16 cellular contexts compared by ENCODE assay signal in genomic region chr17:58413684-58414083, GRCh38. TPM values are rescaled to one million over a fixed set of nuclear protein-coding genes. Genes with fewer than 3 reads are reported as not detected.
DNase-seq lines count a peak whose midpoint lies in the region; ATAC-seq and TF ChIP-seq lines count a peak whose summit lies in the region.
"Had no signal": no experiment of that assay in that cellular context is flagged by ENCODE, and none has a peak within 500 bp of the region (broad histone marks: within the 10 kb centered on the region; RNA-seq: fewer than 3 reads in every experiment).

No MANE protein-coding gene starts in this region.

- H3K4me1 ChIP-seq in psoas muscle = no peaks in the 10 kb centered on the region

- peak overlapping the region; percentile 70 for H3K27ac Mint-ChIP-seq in activated CD4-positive, alpha-beta T cell treated with anti-CD3 and anti-CD28 coated beads for 36 hours
- H3K27ac Mint-ChIP-seq in progenitor cell of endocrine pancreas = no peak overlapping the region
- H3K27ac Mint-ChIP-seq: activated naive CD8-positive, alpha-beta T cell treated with anti-CD3 and anti-CD28 coated beads, Interleukin-2, amount 10 ng/mL, durations not matched to agents 7 days and 5 days; CD8-positive, alpha-beta T cell had no signal

- no peak for DNase-seq in activated CD4-positive, alpha-beta T cell treated with anti-CD3 and anti-CD28 coated beads for 36 hours
- DNase-seq in activated CD4-positive, alpha-beta T cell treated with anti-CD3 and anti-CD28 coated beads for 1 hour = no peak
- DNase-seq in NCI-H774 (lab: John Stamatoyannopoulos, UW) (peak; percentile 23), cerebellar cortex (ENCODE audit: low spot score) (peak; percentile 41), progenitor cell of endocrine pancreas (ENCODE audit: low spot score, unreplicated experiment) (no peak), NCI-H146 (lab: John Stamatoyannopoulos, UW) (no peak), cerebellum (ENCODE audit: low spot score) (no peak), psoas muscle (no peak)
- DNase-seq: activated CD8-positive, alpha-beta memory T cell treated with anti-CD3 and anti-CD28 coated beads, Interleukin-2, amount 50 U/mL, for 4 hours; activated naive CD8-positive, alpha-beta T cell treated with anti-CD3 and anti-CD28 coated beads, Interleukin-2, amount 10 ng/mL, durations not matched to agents 7 days and 5 days; CD8-positive, alpha-beta T cell; erythroblast; head of caudate nucleus; NCI-H1436 treated with DMSO at 0.1 percent for 48 hours; NCI-H446 had no signal

- no peak overlapping the region for H3K4me3 ChIP-seq in psoas muscle

- intact Hi-C loops in activated CD4-positive, alpha-beta T cell treated with anti-CD3 and anti-CD28 coated beads for 36 hours (cut with DNase I, micrococcal nuclease) = loop anchor here in 1 of 2 experiments (1.0 kb wide), 2 partner anchors 60 to 96 kb away; no protein-coding TSS in a partner anchor
- intact Hi-C loops in psoas muscle (cut with DNase I) = loop anchor here in 1 of 2 donors (10.0 kb wide), 1 partner anchor 109 kb away; no protein-coding TSS in a partner anchor

- H3K27me3 ChIP-seq in psoas muscle (ENCODE audit: insufficient read depth in 3 of 3, low read length in 2 of 3) = no peaks in the 10 kb centered on the region

- no peak for ATAC-seq in activated CD4-positive, alpha-beta T cell treated with anti-CD3 and anti-CD28 coated beads for 36 hours
- no peak for ATAC-seq in psoas muscle
- ATAC-seq: CD8-positive, alpha-beta T cell had no signal

- H3K36me3 ChIP-seq in psoas muscle (ENCODE audit: insufficient read depth in 1 of 2, low read depth in 1 of 2) = no peaks in the 10 kb centered on the region

- CTCF ChIA-PET in activated CD4-positive, alpha-beta T cell treated with anti-CD3 and anti-CD28 coated beads for 36 hours (lab: Charles Lee) = interaction anchor here (0.6 to 5.1 kb wide), 11 partner anchors 12 to 107 kb away, joined by 3 to 94 read pairs (median 4); partner anchors contain the start of gene SUPT4H1

- no peak overlapping the region for H3K27ac ChIP-seq in psoas muscle

- peaks cover 40% of the 10 kb centered on the region for H3K4me1 Mint-ChIP-seq in activated CD4-positive, alpha-beta T cell treated with anti-CD3 and anti-CD28 coated beads for 36 hours
- peaks cover 48% of the 10 kb centered on the region for H3K4me1 Mint-ChIP-seq in progenitor cell of endocrine pancreas (ENCODE audit: low read depth)

- WGBS in psoas muscle, 3 donors = 66 to 68% (median 67%) methylated on average over 2 of the region's 2 CpGs

- no peaks in the 10 kb centered on the region for H3K9me3 ChIP-seq in psoas muscle

- no peaks in the 10 kb centered on the region for H3K9me3 Mint-ChIP-seq in activated CD4-positive, alpha-beta T cell treated with anti-CD3 and anti-CD28 coated beads for 36 hours (ENCODE audit: low read depth)
- no peaks in the 10 kb centered on the region for H3K9me3 Mint-ChIP-seq in progenitor cell of endocrine pancreas (ENCODE audit: low read depth)
- H3K9me3 Mint-ChIP-seq: activated naive CD8-positive, alpha-beta T cell treated with anti-CD3 and anti-CD28 coated beads, Interleukin-2, amount 10 ng/mL, durations not matched to agents 7 days and 5 days; CD8-positive, alpha-beta T cell had no signal

- no peaks in the 10 kb centered on the region for H3K36me3 Mint-ChIP-seq in activated CD4-positive, alpha-beta T cell treated with anti-CD3 and anti-CD28 coated beads for 36 hours (ENCODE audit: low read depth)
- no peaks in the 10 kb centered on the region for H3K36me3 Mint-ChIP-seq in progenitor cell of endocrine pancreas (ENCODE audit: insufficient read depth)
- H3K36me3 Mint-ChIP-seq: activated naive CD8-positive, alpha-beta T cell treated with anti-CD3 and anti-CD28 coated beads, Interleukin-2, amount 10 ng/mL, durations not matched to agents 7 days and 5 days; CD8-positive, alpha-beta T cell had no signal

- no peaks in the 10 kb centered on the region for H3K27me3 Mint-ChIP-seq in activated CD4-positive, alpha-beta T cell treated with anti-CD3 and anti-CD28 coated beads for 36 hours
- no peaks in the 10 kb centered on the region for H3K27me3 Mint-ChIP-seq in progenitor cell of endocrine pancreas

- POLR2A ChIA-PET in activated CD4-positive, alpha-beta T cell treated with anti-CD3 and anti-CD28 coated beads for 36 hours (lab: Charles Lee) = interaction anchor here (1.4 to 1.6 kb wide), 4 partner anchors 32 to 81 kb away, joined by 4 read pairs; no protein-coding TSS in a partner anchor

- H3K4me3 Mint-ChIP-seq in activated CD4-positive, alpha-beta T cell treated with anti-CD3 and anti-CD28 coated beads for 36 hours = no peak overlapping the region
- H3K4me3 Mint-ChIP-seq in progenitor cell of endocrine pancreas (ENCODE audit: low read depth) = peak overlapping the region; percentile 96
- H3K4me3 Mint-ChIP-seq: activated naive CD8-positive, alpha-beta T cell treated with anti-CD3 and anti-CD28 coated beads, Interleukin-2, amount 10 ng/mL, durations not matched to agents 7 days and 5 days; CD8-positive, alpha-beta T cell had no signal

- TF ChIP-seq CTCF in progenitor cell of endocrine pancreas (IDR thresholded peaks at IDR 0.05; ENCODE audit: unreplicated experiment) (no peak), psoas muscle (IDR thresholded peaks at IDR 0.05) (no peak)

RNA-seq across cellular contexts. Expression of gene RNF43, which starts 3.6 kb away (rescaled TPM):
- 1 to 10 TPM in 1 of 2 experiments, under 1 TPM in 1; 0.71 to 1.0 TPM for total RNA-seq in activated CD4-positive, alpha-beta T cell treated with anti-CD3 and anti-CD28 coated beads for 36 hours
- total RNA-seq in progenitor cell of endocrine pancreas (18.7 and 19.2 TPM in 2 replicates), cerebellum (6.7 TPM), psoas muscle (under 1 TPM in 2 of 4 donors, not detected in 2; 0.04 to 0.07 TPM)
- polyA plus RNA-seq in psoas muscle = under 1 TPM in 2 of 3 donors, not detected in 1; 0.03 to 0.25 TPM
- total RNA-seq: posterior vena cava had no signal

Comparison
In these comparisons a context has a peak if more than half of its experiments do, and no peak if none do; other contexts are left out.
1. DNase-seq: peak in NCI-H774 (single experiment) and cerebellar cortex (single experiment); none in activated CD4-positive, alpha-beta T cell treated with anti-CD3 and anti-CD28 coated beads for 36 hours (single experiment), activated CD4-positive, alpha-beta T cell treated with anti-CD3 and anti-CD28 coated beads for 1 hour (single experiment), progenitor cell of endocrine pancreas (single experiment), NCI-H146 (single experiment), cerebellum (single experiment) and psoas muscle (0 of 2).